In genomic region chr10:17349717-17350116, GRCh38 we compare ENCODE assay signal across 28 cellular contexts.
DNase-seq lines count a peak whose midpoint lies in the region; TF ChIP-seq lines count a peak whose summit lies in the region.
"Had no signal": no experiment of that assay in that cellular context is flagged by ENCODE, and none has a peak within 500 bp of the region (broad histone marks: within the 10 kb centered on the region; RNA-seq: fewer than 3 reads in every experiment).

No MANE protein-coding gene starts in this region.

- H3K4me3 ChIP-seq in HEK293 (ENCODE audit: low read depth, low read length) (no peak overlapping the region), epithelial cell of esophagus (ENCODE audit: low read length) (no peak overlapping the region)
- no peak overlapping the region for H3K4me3 ChIP-seq in CD4-positive, alpha-beta memory T cell (ENCODE audit: low read length in 2 of 2)
- H3K4me3 ChIP-seq: mucosa of descending colon, ovary had no signal

- intact Hi-C loops in activated T-helper 2 cell treated with anti-CD3 and anti-CD28 coated beads, Interferon-gamma antibody, Interleukin-2, Interleukin-4, amounts not matched to agents 10 μg/mL and 5 μg/mL and 100 μg/mL, durations not matched to agents 14 hours and 24 hours and 36 hours (cut with micrococcal nuclease): no loop called here
- intact Hi-C loops in CD4-positive, alpha-beta memory T cell (cut with micrococcal nuclease): no loop called here

- H3K27ac ChIP-seq in HEK293 (ENCODE audit: extremely low read depth, low read depth, low read length) (no peak overlapping the region), RWPE1 (no peak overlapping the region)
- H3K27ac ChIP-seq in CD4-positive, alpha-beta memory T cell (ENCODE audit: low read depth, low read length): no peak overlapping the region
- H3K27ac ChIP-seq: C4-2B had no signal

- H3K9me3 Mint-ChIP-seq in mesothelial cell of epicardium: peaks cover 10% of the 10 kb centered on the region
- H3K9me3 Mint-ChIP-seq in activated T-helper 2 cell treated with anti-CD3 and anti-CD28 coated beads, Interferon-gamma antibody, Interleukin-2, Interleukin-4, amounts not matched to agents 10 μg/mL and 5 μg/mL and 100 μg/mL, durations not matched to agents 14 hours and 24 hours and 36 hours: no peaks in the 10 kb centered on the region
- peaks cover 0 to 8% (median 3%) of the 10 kb centered on the region in 8 donors for H3K9me3 Mint-ChIP-seq in CD4-positive, alpha-beta memory T cell
- H3K9me3 Mint-ChIP-seq: T-helper 2 cell treated with Interferon-gamma antibody and Interleukin-4, amounts not matched to agents 5 μg/mL and 100 μg/mL, for 36 hours had no signal

- no peaks in the 10 kb centered on the region for H3K9me3 ChIP-seq in HEK293 (ENCODE audit: control insufficient read depth, insufficient read depth, low read depth, low read length)
- no peaks in the 10 kb centered on the region for H3K9me3 ChIP-seq in CD4-positive, alpha-beta memory T cell (ENCODE audit: control insufficient read depth in 1 of 2, low read length in 2 of 2)
- H3K9me3 ChIP-seq: mucosa of descending colon, ovary had no signal

- H3K27me3 ChIP-seq in CD4-positive, alpha-beta memory T cell (ENCODE audit: insufficient read depth, low read length): no peaks in the 10 kb centered on the region
- H3K27me3 ChIP-seq: ovary had no signal

- TF ChIP-seq CTCF in HEK293 (tag by site-specific recombination; IDR thresholded peaks at IDR 0.05): no peak
- no peak for TF ChIP-seq CTCF in RWPE1 (conservative IDR thresholded peaks at IDR 0.05; ENCODE audit: low read depth)
- TF ChIP-seq CTCF in epithelial cell of esophagus (IDR thresholded peaks at IDR 0.05; ENCODE audit: insufficient read depth, low read depth, low read length, missing control alignments): no peak
- TF ChIP-seq CTCF in mesothelial cell of epicardium (IDR thresholded peaks at IDR 0.05; ENCODE audit: unreplicated experiment): no peak

- CTCF ChIA-PET in HEK293 (lab: Yijun Ruan, JAX) (interaction anchor here (0.5 to 1.8 kb wide), 4 partner anchors 27 to 889 kb away, joined by 3 to 7 read pairs (median 4); no protein-coding TSS in a partner anchor), RWPE1 (lab: Yijun Ruan, JAX) (interaction anchor here (1.2 kb wide), 1 partner anchor 29 kb away, joined by 4 read pairs; no protein-coding TSS in a partner anchor)
- CTCF ChIA-PET in CD4-positive, alpha-beta memory T cell (lab: Charles Lee; ENCODE audit: partially characterized antibody): no interaction called here

- DNase-seq in RWPE1 (ENCODE audit: low spot score) (peak; percentile 20), epithelial cell of esophagus (ENCODE audit: low read depth) (peak; percentile 69), mesothelial cell of epicardium (ENCODE audit: low spot score in 2 of 2, unreplicated experiment in 2 of 2) (no peak), NCI-H748 (lab: John Stamatoyannopoulos, UW; ENCODE audit: unreplicated experiment) (no peak), AML-193 (lab: John Stamatoyannopoulos, UW) (no peak)
- no peak for DNase-seq in activated T-helper 2 cell treated with anti-CD3 and anti-CD28 coated beads, Interferon-gamma antibody, Interleukin-2, Interleukin-4, amounts not matched to agents 10 μg/mL and 5 μg/mL and 100 μg/mL, durations not matched to agents 14 hours and 24 hours and 36 hours (ENCODE audit: low spot score)
- DNase-seq in CD4-positive, alpha-beta memory T cell: no peak
- DNase-seq: activated CD8-positive, alpha-beta memory T cell treated with anti-CD3 and anti-CD28 coated beads, Interleukin-2, amount 50 U/mL, for 48 hours; activated CD8-positive, alpha-beta T cell treated with anti-CD3 and anti-CD28 coated beads for 36 hours; activated naive CD4-positive, alpha-beta T cell treated with anti-CD3 and anti-CD28 coated beads, Interleukin-2, amount 50 U/mL, for 16 hours; amniotic stem cell; DMS79 treated with DMSO at 0.1 percent for 48 hours; GF-D8; islet precursor cell; MM.1S; mucosa of descending colon; natural killer cell; NCI-H1930; NCI-H2171 treated with DMSO at 0.1 percent for 48 hours; NCI-H524; NK-92 treated with Interleukin-12 subunit alpha and Interleukin-12 subunit beta, amount 100 ng/mL, for 24 hours; ovary; Right ventricle myocardium superior; small intestine; stimulated activated naive CD4-positive, alpha-beta T cell treated with Interleukin-2 at 50 U/mL for 16 hours had no signal

- peaks cover 62% of the 10 kb centered on the region for H3K4me1 Mint-ChIP-seq in mesothelial cell of epicardium
- no peaks in the 10 kb centered on the region for H3K4me1 Mint-ChIP-seq in activated T-helper 2 cell treated with anti-CD3 and anti-CD28 coated beads, Interferon-gamma antibody, Interleukin-2, Interleukin-4, amounts not matched to agents 10 μg/mL and 5 μg/mL and 100 μg/mL, durations not matched to agents 14 hours and 24 hours and 36 hours (ENCODE audit: low read depth)
- peaks cover 0 to 16% (median 7%) of the 10 kb centered on the region in 4 donors for H3K4me1 Mint-ChIP-seq in CD4-positive, alpha-beta memory T cell
- H3K4me1 Mint-ChIP-seq: natural killer cell had no signal

- H3K36me3 Mint-ChIP-seq in mesothelial cell of epicardium: peaks cover 6% of the 10 kb centered on the region
- no peaks in the 10 kb centered on the region for H3K36me3 Mint-ChIP-seq in activated T-helper 2 cell treated with anti-CD3 and anti-CD28 coated beads, Interferon-gamma antibody, Interleukin-2, Interleukin-4, amounts not matched to agents 10 μg/mL and 5 μg/mL and 100 μg/mL, durations not matched to agents 14 hours and 24 hours and 36 hours (ENCODE audit: low read depth)
- no peaks in the 10 kb centered on the region for H3K36me3 Mint-ChIP-seq in CD4-positive, alpha-beta memory T cell

- H3K36me3 ChIP-seq in HEK293 (ENCODE audit: control insufficient read depth in 2 of 2, insufficient read depth in 1 of 2, low read length in 2 of 2): no peaks in the 10 kb centered on the region
- H3K36me3 ChIP-seq in CD4-positive, alpha-beta memory T cell (ENCODE audit: insufficient read depth, low read length): no peaks in the 10 kb centered on the region
- H3K36me3 ChIP-seq: ovary had no signal

- H3K27ac Mint-ChIP-seq in mesothelial cell of epicardium: peak overlapping the region; percentile 96
- H3K27ac Mint-ChIP-seq in activated T-helper 2 cell treated with anti-CD3 and anti-CD28 coated beads, Interferon-gamma antibody, Interleukin-2, Interleukin-4, amounts not matched to agents 10 μg/mL and 5 μg/mL and 100 μg/mL, durations not matched to agents 14 hours and 24 hours and 36 hours: no peak overlapping the region
- no peak overlapping the region for H3K27ac Mint-ChIP-seq in CD4-positive, alpha-beta memory T cell
- H3K27ac Mint-ChIP-seq: activated CD8-positive, alpha-beta T cell treated with anti-CD3 and anti-CD28 coated beads for 36 hours; natural killer cell; T-helper 2 cell treated with Interferon-gamma antibody and Interleukin-4, amounts not matched to agents 5 μg/mL and 100 μg/mL, for 36 hours had no signal

- H3K27me3 Mint-ChIP-seq in mesothelial cell of epicardium (ENCODE audit: low read depth): no peaks in the 10 kb centered on the region
- H3K27me3 Mint-ChIP-seq in activated T-helper 2 cell treated with anti-CD3 and anti-CD28 coated beads, Interferon-gamma antibody, Interleukin-2, Interleukin-4, amounts not matched to agents 10 μg/mL and 5 μg/mL and 100 μg/mL, durations not matched to agents 14 hours and 24 hours and 36 hours (ENCODE audit: low read depth): peaks cover 2% of the 10 kb centered on the region
- peaks cover 5 to 19% of the 10 kb centered on the region in 2 donors for H3K27me3 Mint-ChIP-seq in CD4-positive, alpha-beta memory T cell

- no peaks in the 10 kb centered on the region for H3K4me1 ChIP-seq in HEK293 (ENCODE audit: control insufficient read depth, insufficient read depth, low read length)
- H3K4me1 ChIP-seq in CD4-positive, alpha-beta memory T cell (ENCODE audit: insufficient read depth, low read length): no peaks in the 10 kb centered on the region

- POLR2A ChIA-PET in HEK293 (lab: Yijun Ruan, JAX): no interaction called here
- POLR2A ChIA-PET in RWPE1 (lab: Yijun Ruan, JAX; ENCODE audit: low non-redundant PET): no interaction called here
- POLR2A ChIA-PET in CD4-positive, alpha-beta memory T cell (lab: Charles Lee; ENCODE audit: partially characterized antibody): no interaction called here

- no peak overlapping the region for H3K4me3 Mint-ChIP-seq in mesothelial cell of epicardium
- H3K4me3 Mint-ChIP-seq in activated T-helper 2 cell treated with anti-CD3 and anti-CD28 coated beads, Interferon-gamma antibody, Interleukin-2, Interleukin-4, amounts not matched to agents 10 μg/mL and 5 μg/mL and 100 μg/mL, durations not matched to agents 14 hours and 24 hours and 36 hours (ENCODE audit: low read depth): no peak overlapping the region
- no peak overlapping the region for H3K4me3 Mint-ChIP-seq in CD4-positive, alpha-beta memory T cell
- H3K4me3 Mint-ChIP-seq: activated CD8-positive, alpha-beta T cell treated with anti-CD3 and anti-CD28 coated beads for 36 hours; natural killer cell; T-helper 2 cell treated with Interferon-gamma antibody and Interleukin-4, amounts not matched to agents 5 μg/mL and 100 μg/mL, for 36 hours had no signal

TF ChIP-seq in HEK293, 187 proteins besides CTCF, POLR2A, EP300 and RAD21:
- TF ChIP-seq ZBTB1 (tag by site-specific recombination; IDR thresholded peaks at IDR 0.05) (no peak), ZNF792 (tag by site-specific recombination; IDR thresholded peaks at IDR 0.05) (no peak)
- TF ChIP-seq, protein P1, sequence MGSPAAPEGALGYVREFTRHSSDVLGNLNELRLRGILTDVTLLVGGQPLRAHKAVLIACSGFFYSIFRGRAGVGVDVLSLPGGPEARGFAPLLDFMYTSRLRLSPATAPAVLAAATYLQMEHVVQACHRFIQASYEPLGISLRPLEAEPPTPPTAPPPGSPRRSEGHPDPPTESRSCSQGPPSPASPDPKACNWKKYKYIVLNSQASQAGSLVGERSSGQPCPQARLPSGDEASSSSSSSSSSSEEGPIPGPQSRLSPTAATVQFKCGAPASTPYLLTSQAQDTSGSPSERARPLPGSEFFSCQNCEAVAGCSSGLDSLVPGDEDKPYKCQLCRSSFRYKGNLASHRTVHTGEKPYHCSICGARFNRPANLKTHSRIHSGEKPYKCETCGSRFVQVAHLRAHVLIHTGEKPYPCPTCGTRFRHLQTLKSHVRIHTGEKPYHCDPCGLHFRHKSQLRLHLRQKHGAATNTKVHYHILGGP (tag by site-specific recombination; IDR thresholded peaks at IDR 0.05): 0 out of 2 replicates have a peak, but pooled peaks have one; percentile 32

Comparison
In these comparisons a context has a peak if more than half of its experiments do, and no peak if none do; other contexts are left out.
1. DNase-seq: peak in RWPE1 (single experiment) and epithelial cell of esophagus (single experiment); none in mesothelial cell of epicardium (0 of 2), NCI-H748 (single experiment), activated T-helper 2 cell treated with anti-CD3 and anti-CD28 coated beads, Interferon-gamma antibody, Interleukin-2, Interleukin-4, amounts not matched to agents 10 μg/mL and 5 μg/mL and 100 μg/mL, durations not matched to agents 14 hours and 24 hours and 36 hours (single experiment), CD4-positive, alpha-beta memory T cell (0 of 5) and AML-193 (0 of 2).